1 cellular context compared by ENCODE assay signal in the genomic region with DNA sequence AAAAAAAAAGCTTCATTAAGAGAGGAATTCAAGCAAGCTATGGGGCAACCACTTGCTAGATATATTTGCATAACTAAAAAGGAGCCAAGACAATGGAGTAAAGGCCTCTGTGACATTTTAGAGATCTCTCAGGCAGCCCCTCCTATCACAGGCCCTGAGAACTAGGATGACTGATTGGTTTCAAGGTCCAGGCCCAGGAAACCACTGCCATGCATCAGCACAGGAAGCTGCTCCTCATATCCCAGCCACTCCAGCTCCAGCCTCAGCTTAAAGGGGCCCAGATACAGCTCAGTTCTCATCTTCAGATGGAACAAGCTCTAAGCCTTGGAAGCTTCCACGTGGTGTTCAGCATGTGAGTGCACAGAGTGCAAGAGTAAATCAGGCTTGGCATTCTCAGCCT.
TF ChIP-seq lines count a peak whose summit lies in the region.

No MANE protein-coding gene starts in this region.

TF ChIP-seq in IMR-90, 13 proteins besides CTCF, POLR2A, EP300 and RAD21:
- TF ChIP-seq NFE2L2 (IDR thresholded peaks at IDR 0.05; ENCODE audit: low read depth, low read length), result no peak
